ENCODE assay signal across 7 cellular contexts in genomic region chr11:86244063-86244521, GRCh38. TPM values are rescaled to one million over a fixed set of nuclear protein-coding genes. Genes with fewer than 3 reads are reported as not detected.
DNase-seq lines count a peak whose midpoint lies in the region; ATAC-seq, FAIRE-seq and TF ChIP-seq lines count a peak whose summit lies in the region.

No MANE protein-coding gene starts in this region.

- H3K4me3 ChIP-seq in colonic mucosa (peak overlapping the region; percentile 70), HepG2 (replicated peaks in 1 of 3; ENCODE audit: insufficient read depth in 1 of 3, low read depth in 2 of 3, low read length in 3 of 3) (peak overlapping the region; percentile 72 to 96 (median 95))

- peak overlapping the region; percentile 80 for H3K4me2 ChIP-seq in HepG2 (ENCODE audit: low read depth, low read length)

- BruUV-seq in HepG2 (replicated peaks; lab: Mats Ljungman, UMichigan): no TSS peak

- H3K9ac ChIP-seq in colonic mucosa (ENCODE audit: low read depth in 2 of 2, low read length in 2 of 2) (peak overlapping the region; percentile 96), HepG2 (ENCODE audit: insufficient read depth, low read depth, low read length) (peak overlapping the region; percentile 96)

- H3K9me3 ChIP-seq in colonic mucosa (no peaks in the 10 kb centered on the region), HepG2 (ENCODE audit: low read length) (no peaks in the 10 kb centered on the region)

- POLR2A ChIA-PET in WTC11 (lab: Charles Lee) (interaction anchor here (0.6 to 1.5 kb wide), 2 partner anchors 175 to 176 kb away, joined by 3 to 13 read pairs; partner anchors contain the start of gene PICALM), HepG2 (lab: Yijun Ruan, JAX) (interaction anchor here (0.5 to 1.5 kb wide), 3 partner anchors 43 to 75 kb away, joined by 3 to 5 read pairs (median 3); no protein-coding TSS in a partner anchor)

- no peak for TF ChIP-seq EP300 in HepG2 (IDR thresholded peaks at IDR 0.05; ENCODE audit: low read depth in 2 of 2, low read length in 2 of 2)
- no peak for TF ChIP-seq EP300 in HepG2 (CRISPR knock-in tag; IDR thresholded peaks at IDR 0.05; ENCODE audit: borderline replicate concordance)

- TF ChIP-seq POLR2A in HepG2 (IDR thresholded peaks at IDR 0.05; ENCODE audit: insufficient read depth in 1 of 2, low read depth in 2 of 2, low read length in 2 of 2): no peak

- WGBS in HepG2 (ENCODE audit: low lambda C conversion rate): 3% methylated on average over 18 of the region's 18 CpGs

- H2AFZ ChIP-seq in HepG2 (ENCODE audit: low read length): peak overlapping the region; percentile 96

- CTCF ChIA-PET in WTC11 (lab: Charles Lee): no interaction called here
- CTCF ChIA-PET in HepG2 (lab: Yijun Ruan, JAX; ENCODE audit: low intra/inter-chr PET ratio, low total read pairs): no interaction called here

- H3K4me3 Mint-ChIP-seq in WTC11: no peak overlapping the region

- peaks cover 13% of the 10 kb centered on the region for H3K4me1 ChIP-seq in colonic mucosa
- H3K4me1 ChIP-seq in HepG2 (ENCODE audit: insufficient read depth, low read length): peaks cover 43% of the 10 kb centered on the region

- H3K36me3 ChIP-seq in colonic mucosa (no peaks in the 10 kb centered on the region), HepG2 (replicated peaks in 1 of 2; ENCODE audit: control insufficient read depth in 1 of 2, insufficient read depth in 2 of 2, low read length in 2 of 2) (no peaks in the 10 kb centered on the region)

- H4K20me1 ChIP-seq in HepG2 (ENCODE audit: insufficient read depth, low read length): 0 out of 2 replicates have a peak, but pooled peaks cover 5% of the 10 kb centered on the region

- DNase-seq in ELR (ENCODE audit: low read depth) (peak; percentile 92), GM20000 (ENCODE audit: low spot score) (peak; percentile 89), WTC11 (ENCODE audit: low spot score) (peak; percentile 89), colonic mucosa (peak; percentile 89), HepG2 (ENCODE audit: low spot score) (peak; percentile 81)
- peak; percentile 84 to 87 for DNase-seq in stimulated activated CD4-positive, alpha-beta T cell treated with anti-CD3 and anti-CD28 coated beads, Interleukin-4, amount 100 ng/mL, for 4 hours

- no peak overlapping the region for H3K27ac Mint-ChIP-seq in WTC11

- TF ChIP-seq CTCF in GM20000 (IDR thresholded peaks at IDR 0.05; ENCODE audit: extremely low read depth, missing control alignments): no peak
- no peak for TF ChIP-seq CTCF in WTC11 (IDR thresholded peaks at IDR 0.05)
- TF ChIP-seq CTCF in colonic mucosa (IDR thresholded peaks at IDR 0.05): no peak
- TF ChIP-seq CTCF in HepG2 (CRISPR knock-in tag; IDR thresholded peaks at IDR 0.05): no peak

- FAIRE-seq in HepG2 (lab: Jason Lieb, UNC): peak; percentile 43

- H3K9me3 Mint-ChIP-seq in WTC11: no peaks in the 10 kb centered on the region

- ATAC-seq in HG03575 (IDR thresholded peaks at IDR 0.05; ENCODE audit: extremely low read depth, insufficient number of reproducible peaks, low FRiP score, unreplicated experiment): peak; percentile 50
- ATAC-seq in WTC11: peak; percentile 81
- peak; percentile 90 for ATAC-seq in HepG2

- no peak for TF ChIP-seq RAD21 in HepG2 (CRISPR knock-in tag; IDR thresholded peaks at IDR 0.05)

- H3K36me3 Mint-ChIP-seq in WTC11: no peaks in the 10 kb centered on the region

- in situ Hi-C loops in HepG2 (cut with HindIII; ENCODE audit: extremely low pct_ligation_motif_present, low pct_unique_long_range_greater_than_20kb): no loop called here

- H3K27me3 ChIP-seq in colonic mucosa (no peaks in the 10 kb centered on the region), HepG2 (ENCODE audit: control insufficient read depth in 1 of 2, insufficient read depth in 2 of 2, low read length in 2 of 2) (no peaks in the 10 kb centered on the region; a peak in 2 of 5 replicates)

- intact Hi-C loops in colonic mucosa (cut with DNase I) (no loop called here), HepG2 (cut with micrococcal nuclease; ENCODE audit: unreplicated experiment) (loop anchor here (1.0 to 2.0 kb wide), 2 partner anchors 59 to 616 kb away; partner anchors contain the start of genes HIKESHI and TMEM126B)

- H3K27me3 Mint-ChIP-seq in WTC11 (ENCODE audit: low read depth): no peaks in the 10 kb centered on the region; the same call in 1 of the 2 replicates

- peaks cover 38% of the 10 kb centered on the region for H3K79me2 ChIP-seq in HepG2 (ENCODE audit: insufficient read depth, low read length)

- peaks cover 28% of the 10 kb centered on the region for H3K4me1 Mint-ChIP-seq in WTC11

- H3K27ac ChIP-seq in colonic mucosa (peak overlapping the region; percentile 96), HepG2 (ENCODE audit: extremely low read length, insufficient read depth, low read length) (peak overlapping the region; percentile 98)

TF ChIP-seq in WTC11, 78 proteins besides CTCF, POLR2A, EP300 and RAD21 (continues in another document):
- TF ChIP-seq CDX4 (CRISPR knock-in tag; IDR thresholded peaks at IDR 0.05; ENCODE audit: borderline replicate concordance): no peak

TF ChIP-seq in HepG2, 621 proteins besides CTCF, POLR2A, EP300 and RAD21 (continues in another document):
- TF ChIP-seq FIP1L1 (IDR thresholded peaks at IDR 0.05; ENCODE audit: borderline replicate concordance, insufficient read depth, low read depth, low read length): no peak
- TF ChIP-seq IRF2 (CRISPR knock-in tag; IDR thresholded peaks at IDR 0.05): no peak
- 0 out of 2 replicates have a peak, but pooled peaks have one; percentile 19 for TF ChIP-seq POLR2G (IDR thresholded peaks at IDR 0.05; ENCODE audit: low read depth, low read length)

RNA-seq across cellular contexts. Expression of gene EED, which starts 0.5 kb away (rescaled TPM):
- 24.7 to 27.7 TPM (median 27.3 TPM) in 3 replicates for total RNA-seq in WTC11 (2021)
- total RNA-seq in colonic mucosa: 10 to 100 TPM; 21.9 to 28.3 TPM
- total RNA-seq in HepG2 (2016; rRNA removed; fragmentation: Illumina TruSeq; extraction: Trizol): 28.4 and 39.7 TPM in 2 replicates
- total RNA-seq in HepG2 (2016; cell fraction: cytosol; rRNA removed; fragmentation: Illumina TruSeq; extraction: Trizol; ENCODE audit: low read depth): 9.2 and 9.8 TPM in 2 replicates
- total RNA-seq in HepG2 (2016; cell fraction: insoluble cytoplasmic fraction; rRNA removed; fragmentation: Illumina TruSeq; extraction: Trizol): 30.2 and 38.4 TPM in 2 replicates
- 9.8 and 12.4 TPM in 2 replicates for total RNA-seq in HepG2 (2016; cell fraction: membrane; rRNA removed; fragmentation: Illumina TruSeq; extraction: Trizol)
- 43.4 and 44.1 TPM in 2 replicates for total RNA-seq in HepG2 (2016; cell fraction: nucleus; rRNA removed; fragmentation: Illumina TruSeq; extraction: Trizol)
- 8.9 and 11.0 TPM in 2 replicates for polyA plus RNA-seq in HepG2 (2011; rRNA removed)
- 3.7 and 4.4 TPM in 2 replicates for polyA plus RNA-seq in HepG2 (2011; cell fraction: cytosol; rRNA removed)
- polyA plus RNA-seq in HepG2 (2011; cell fraction: nucleus; rRNA removed): 10.7 and 10.8 TPM in 2 replicates
- 11.9 and 16.4 TPM in 2 replicates for polyA plus RNA-seq in HepG2 (2012)
- polyA plus RNA-seq in HepG2 (2016; cell fraction: cytosol; fragmentation: Illumina TruSeq; extraction: Trizol; ENCODE audit: low read depth): 2.1 and 2.5 TPM in 2 replicates
- polyA plus RNA-seq in HepG2 (2016; cell fraction: insoluble cytoplasmic fraction; fragmentation: Illumina TruSeq; extraction: Trizol; ENCODE audit: low read depth): 28.4 and 29.1 TPM in 2 replicates
- 3.5 and 4.2 TPM in 2 replicates for polyA plus RNA-seq in HepG2 (2016; cell fraction: membrane; fragmentation: Illumina TruSeq; extraction: Trizol; ENCODE audit: low read depth)
- polyA plus RNA-seq in HepG2 (2016; cell fraction: nucleus; fragmentation: Illumina TruSeq; extraction: Trizol; ENCODE audit: insufficient read depth, low read depth): 38.4 and 40.2 TPM in 2 replicates
- polyA minus RNA-seq in HepG2 (2011; rRNA and poly(A)+ RNA removed; ENCODE audit: low replicate concordance): 4.5 and 20.2 TPM in 2 replicates
- 4.9 and 5.7 TPM in 2 replicates for polyA minus RNA-seq in HepG2 (2011; cell fraction: cytosol; rRNA and poly(A)+ RNA removed)
- 48.0 and 61.4 TPM in 2 replicates for polyA minus RNA-seq in HepG2 (2011; cell fraction: nucleus; rRNA and poly(A)+ RNA removed)

RNA-seq across cellular contexts. Expression of gene HIKESHI, which starts 57.9 kb away (rescaled TPM):
- total RNA-seq in WTC11 (2021): 48.3 to 57.1 TPM (median 52.8 TPM) in 3 replicates
- 10 to 100 TPM; 23.7 to 27.8 TPM for total RNA-seq in colonic mucosa
- 67.8 and 75.2 TPM in 2 replicates for total RNA-seq in HepG2 (2016; rRNA removed; fragmentation: Illumina TruSeq; extraction: Trizol)
- 83.1 and 102 TPM in 2 replicates for total RNA-seq in HepG2 (2016; cell fraction: cytosol; rRNA removed; fragmentation: Illumina TruSeq; extraction: Trizol; ENCODE audit: low read depth)
- 71.7 and 75.9 TPM in 2 replicates for total RNA-seq in HepG2 (2016; cell fraction: insoluble cytoplasmic fraction; rRNA removed; fragmentation: Illumina TruSeq; extraction: Trizol)
- 106 TPM in 2 replicates for total RNA-seq in HepG2 (2016; cell fraction: membrane; rRNA removed; fragmentation: Illumina TruSeq; extraction: Trizol)
- 29.7 and 37.3 TPM in 2 replicates for total RNA-seq in HepG2 (2016; cell fraction: nucleus; rRNA removed; fragmentation: Illumina TruSeq; extraction: Trizol)
- polyA plus RNA-seq in HepG2 (2011; rRNA removed): 66.6 and 74.8 TPM in 2 replicates
- polyA plus RNA-seq in HepG2 (2011; cell fraction: cytosol; rRNA removed): 27.3 and 35.6 TPM in 2 replicates
- 47.3 and 48.8 TPM in 2 replicates for polyA plus RNA-seq in HepG2 (2011; cell fraction: nucleus; rRNA removed)
- polyA plus RNA-seq in HepG2 (2012): 30.1 and 37.1 TPM in 2 replicates
- polyA plus RNA-seq in HepG2 (2016; cell fraction: cytosol; fragmentation: Illumina TruSeq; extraction: Trizol; ENCODE audit: low read depth): 86.5 and 101 TPM in 2 replicates
- polyA plus RNA-seq in HepG2 (2016; cell fraction: insoluble cytoplasmic fraction; fragmentation: Illumina TruSeq; extraction: Trizol; ENCODE audit: low read depth): 54.2 and 61.6 TPM in 2 replicates
- 78.5 and 91.4 TPM in 2 replicates for polyA plus RNA-seq in HepG2 (2016; cell fraction: membrane; fragmentation: Illumina TruSeq; extraction: Trizol; ENCODE audit: low read depth)
- polyA plus RNA-seq in HepG2 (2016; cell fraction: nucleus; fragmentation: Illumina TruSeq; extraction: Trizol; ENCODE audit: insufficient read depth, low read depth): 57.9 and 58.2 TPM in 2 replicates
- polyA minus RNA-seq in HepG2 (2011; rRNA and poly(A)+ RNA removed; ENCODE audit: low replicate concordance): 26.6 and 64.0 TPM in 2 replicates
- polyA minus RNA-seq in HepG2 (2011; cell fraction: cytosol; rRNA and poly(A)+ RNA removed): 10.0 and 12.8 TPM in 2 replicates
- polyA minus RNA-seq in HepG2 (2011; cell fraction: nucleus; rRNA and poly(A)+ RNA removed): 19.8 and 24.1 TPM in 2 replicates

Comparison
In these comparisons a context has a peak if more than half of its experiments do, and no peak if none do; other contexts are left out.
1. Peak in every context shown above with its lines: DNase-seq, ATAC-seq, H3K4me3 ChIP-seq and H3K27ac ChIP-seq.